Comparison of ENCODE assay signal across 1 cellular context in the genomic region with DNA sequence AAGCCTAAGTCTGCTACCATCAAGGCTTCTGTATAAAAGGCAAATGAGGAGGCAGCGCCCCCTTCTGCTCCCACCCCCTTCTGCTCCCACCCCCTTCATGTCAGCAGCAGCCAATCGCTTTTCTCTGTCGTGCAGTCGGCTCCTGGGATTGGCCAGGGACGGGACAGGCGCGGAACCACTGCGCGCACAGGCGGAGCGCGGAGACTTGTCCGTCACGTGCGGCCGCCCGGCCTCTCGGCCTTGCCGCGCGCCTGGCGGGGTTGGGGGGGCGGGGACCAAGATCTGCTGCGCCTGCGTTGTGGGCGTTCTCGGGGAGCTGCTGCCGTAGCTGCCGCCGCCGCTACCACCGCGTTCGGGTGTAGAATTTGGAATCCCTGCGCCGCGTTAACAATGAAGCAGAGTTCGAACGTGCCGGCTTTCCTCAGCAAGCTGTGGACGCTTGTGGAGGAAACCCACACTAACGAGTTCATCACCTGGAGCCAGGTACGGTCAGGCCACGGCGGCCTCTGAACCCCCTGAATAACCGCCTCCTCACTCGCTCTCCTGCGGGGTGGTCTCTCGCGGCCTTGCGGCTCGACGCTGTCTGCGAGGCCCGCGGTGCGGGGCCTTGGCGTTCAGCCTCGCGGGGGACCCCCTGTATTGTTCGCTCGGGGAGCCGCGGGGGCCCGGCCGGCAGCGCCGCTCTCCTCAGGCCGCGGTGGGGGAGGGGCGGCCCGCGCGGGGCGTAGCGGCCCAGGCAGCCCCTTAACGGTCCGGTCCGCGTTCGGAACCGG.
A peak's percentile ranks its signal among the peaks of the same experiment; 100 is the strongest.
TF ChIP-seq lines count a peak whose summit lies in the region.

A gene with protein sequence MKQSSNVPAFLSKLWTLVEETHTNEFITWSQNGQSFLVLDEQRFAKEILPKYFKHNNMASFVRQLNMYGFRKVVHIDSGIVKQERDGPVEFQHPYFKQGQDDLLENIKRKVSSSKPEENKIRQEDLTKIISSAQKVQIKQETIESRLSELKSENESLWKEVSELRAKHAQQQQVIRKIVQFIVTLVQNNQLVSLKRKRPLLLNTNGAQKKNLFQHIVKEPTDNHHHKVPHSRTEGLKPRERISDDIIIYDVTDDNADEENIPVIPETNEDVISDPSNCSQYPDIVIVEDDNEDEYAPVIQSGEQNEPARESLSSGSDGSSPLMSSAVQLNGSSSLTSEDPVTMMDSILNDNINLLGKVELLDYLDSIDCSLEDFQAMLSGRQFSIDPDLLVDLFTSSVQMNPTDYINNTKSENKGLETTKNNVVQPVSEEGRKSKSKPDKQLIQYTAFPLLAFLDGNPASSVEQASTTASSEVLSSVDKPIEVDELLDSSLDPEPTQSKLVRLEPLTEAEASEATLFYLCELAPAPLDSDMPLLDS (plus strand): TSS at position 305 of the 773 bp plus-strand sequence. CDS start 86 bp downstream, at position 391.

TF ChIP-seq in HepG2, 621 proteins besides CTCF, POLR2A, EP300 and RAD21 (continued from another document and continues in another):
- TF ChIP-seq, protein P1, sequence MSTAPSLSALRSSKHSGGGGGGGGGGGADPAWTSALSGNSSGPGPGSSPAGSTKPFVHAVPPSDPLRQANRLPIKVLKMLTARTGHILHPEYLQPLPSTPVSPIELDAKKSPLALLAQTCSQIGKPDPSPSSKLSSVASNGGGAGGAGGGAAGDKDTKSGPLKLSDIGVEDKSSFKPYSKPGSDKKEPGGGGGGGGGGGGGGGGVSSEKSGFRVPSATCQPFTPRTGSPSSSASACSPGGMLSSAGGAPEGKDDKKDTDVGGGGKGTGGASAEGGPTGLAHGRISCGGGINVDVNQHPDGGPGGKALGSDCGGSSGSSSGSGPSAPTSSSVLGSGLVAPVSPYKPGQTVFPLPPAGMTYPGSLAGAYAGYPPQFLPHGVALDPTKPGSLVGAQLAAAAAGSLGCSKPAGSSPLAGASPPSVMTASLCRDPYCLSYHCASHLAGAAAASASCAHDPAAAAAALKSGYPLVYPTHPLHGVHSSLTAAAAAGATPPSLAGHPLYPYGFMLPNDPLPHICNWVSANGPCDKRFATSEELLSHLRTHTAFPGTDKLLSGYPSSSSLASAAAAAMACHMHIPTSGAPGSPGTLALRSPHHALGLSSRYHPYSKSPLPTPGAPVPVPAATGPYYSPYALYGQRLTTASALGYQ (CRISPR knock-in tag; IDR thresholded peaks at IDR 0.05), result peak; percentile 68; the same call in 1 of the 2 replicates
- TF ChIP-seq RFXAP (CRISPR knock-in tag; IDR thresholded peaks at IDR 0.05; ENCODE audit: borderline replicate concordance), result peak; percentile 79
- peak; percentile 49; the same call in 1 of the 2 replicates for TF ChIP-seq DNMT1 (CRISPR knock-in tag; IDR thresholded peaks at IDR 0.05)
- TF ChIP-seq TBX3 (IDR thresholded peaks at IDR 0.05; ENCODE audit: borderline replicate concordance), result no peak
- no peak for TF ChIP-seq ZNF234 (CRISPR knock-in tag; conservative IDR thresholded peaks at IDR 0.05)
- TF ChIP-seq, protein P2, sequence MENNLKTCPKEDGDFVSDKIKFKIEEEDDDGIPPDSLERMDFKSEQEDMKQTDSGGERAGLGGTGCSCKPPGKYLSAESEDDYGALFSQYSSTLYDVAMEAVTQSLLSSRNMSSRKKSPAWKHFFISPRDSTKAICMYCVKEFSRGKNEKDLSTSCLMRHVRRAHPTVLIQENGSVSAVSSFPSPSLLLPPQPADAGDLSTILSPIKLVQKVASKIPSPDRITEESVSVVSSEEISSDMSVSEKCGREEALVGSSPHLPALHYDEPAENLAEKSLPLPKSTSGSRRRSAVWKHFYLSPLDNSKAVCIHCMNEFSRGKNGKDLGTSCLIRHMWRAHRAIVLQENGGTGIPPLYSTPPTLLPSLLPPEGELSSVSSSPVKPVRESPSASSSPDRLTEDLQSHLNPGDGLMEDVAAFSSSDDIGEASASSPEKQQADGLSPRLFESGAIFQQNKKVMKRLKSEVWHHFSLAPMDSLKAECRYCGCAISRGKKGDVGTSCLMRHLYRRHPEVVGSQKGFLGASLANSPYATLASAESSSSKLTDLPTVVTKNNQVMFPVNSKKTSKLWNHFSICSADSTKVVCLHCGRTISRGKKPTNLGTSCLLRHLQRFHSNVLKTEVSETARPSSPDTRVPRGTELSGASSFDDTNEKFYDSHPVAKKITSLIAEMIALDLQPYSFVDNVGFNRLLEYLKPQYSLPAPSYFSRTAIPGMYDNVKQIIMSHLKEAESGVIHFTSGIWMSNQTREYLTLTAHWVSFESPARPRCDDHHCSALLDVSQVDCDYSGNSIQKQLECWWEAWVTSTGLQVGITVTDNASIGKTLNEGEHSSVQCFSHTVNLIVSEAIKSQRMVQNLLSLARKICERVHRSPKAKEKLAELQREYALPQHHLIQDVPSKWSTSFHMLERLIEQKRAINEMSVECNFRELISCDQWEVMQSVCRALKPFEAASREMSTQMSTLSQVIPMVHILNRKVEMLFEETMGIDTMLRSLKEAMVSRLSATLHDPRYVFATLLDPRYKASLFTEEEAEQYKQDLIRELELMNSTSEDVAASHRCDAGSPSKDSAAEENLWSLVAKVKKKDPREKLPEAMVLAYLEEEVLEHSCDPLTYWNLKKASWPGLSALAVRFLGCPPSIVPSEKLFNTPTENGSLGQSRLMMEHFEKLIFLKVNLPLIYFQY (CRISPR knock-in tag; IDR thresholded peaks at IDR 0.05; ENCODE audit: borderline replicate concordance), result peak; percentile 92; the same call in 1 of the 2 replicates
- no peak for TF ChIP-seq SETDB1 (CRISPR knock-in tag; IDR thresholded peaks at IDR 0.05; ENCODE audit: borderline replicate concordance)
- TF ChIP-seq, protein P3, sequence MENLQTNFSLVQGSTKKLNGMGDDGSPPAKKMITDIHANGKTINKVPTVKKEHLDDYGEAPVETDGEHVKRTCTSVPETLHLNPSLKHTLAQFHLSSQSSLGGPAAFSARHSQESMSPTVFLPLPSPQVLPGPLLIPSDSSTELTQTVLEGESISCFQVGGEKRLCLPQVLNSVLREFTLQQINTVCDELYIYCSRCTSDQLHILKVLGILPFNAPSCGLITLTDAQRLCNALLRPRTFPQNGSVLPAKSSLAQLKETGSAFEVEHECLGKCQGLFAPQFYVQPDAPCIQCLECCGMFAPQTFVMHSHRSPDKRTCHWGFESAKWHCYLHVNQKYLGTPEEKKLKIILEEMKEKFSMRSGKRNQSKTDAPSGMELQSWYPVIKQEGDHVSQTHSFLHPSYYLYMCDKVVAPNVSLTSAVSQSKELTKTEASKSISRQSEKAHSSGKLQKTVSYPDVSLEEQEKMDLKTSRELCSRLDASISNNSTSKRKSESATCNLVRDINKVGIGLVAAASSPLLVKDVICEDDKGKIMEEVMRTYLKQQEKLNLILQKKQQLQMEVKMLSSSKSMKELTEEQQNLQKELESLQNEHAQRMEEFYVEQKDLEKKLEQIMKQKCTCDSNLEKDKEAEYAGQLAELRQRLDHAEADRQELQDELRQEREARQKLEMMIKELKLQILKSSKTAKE (CRISPR knock-in tag; IDR thresholded peaks at IDR 0.05; ENCODE audit: borderline replicate concordance), result no peak
- TF ChIP-seq ZBTB20 (CRISPR knock-in tag; IDR thresholded peaks at IDR 0.05; ENCODE audit: borderline replicate concordance, low read depth), result peak; percentile 67; the same call in 1 of the 2 replicates
- no peak for TF ChIP-seq ZNF180 (CRISPR knock-in tag; IDR thresholded peaks at IDR 0.05; ENCODE audit: borderline replicate concordance, low read depth)
- TF ChIP-seq, protein P4, sequence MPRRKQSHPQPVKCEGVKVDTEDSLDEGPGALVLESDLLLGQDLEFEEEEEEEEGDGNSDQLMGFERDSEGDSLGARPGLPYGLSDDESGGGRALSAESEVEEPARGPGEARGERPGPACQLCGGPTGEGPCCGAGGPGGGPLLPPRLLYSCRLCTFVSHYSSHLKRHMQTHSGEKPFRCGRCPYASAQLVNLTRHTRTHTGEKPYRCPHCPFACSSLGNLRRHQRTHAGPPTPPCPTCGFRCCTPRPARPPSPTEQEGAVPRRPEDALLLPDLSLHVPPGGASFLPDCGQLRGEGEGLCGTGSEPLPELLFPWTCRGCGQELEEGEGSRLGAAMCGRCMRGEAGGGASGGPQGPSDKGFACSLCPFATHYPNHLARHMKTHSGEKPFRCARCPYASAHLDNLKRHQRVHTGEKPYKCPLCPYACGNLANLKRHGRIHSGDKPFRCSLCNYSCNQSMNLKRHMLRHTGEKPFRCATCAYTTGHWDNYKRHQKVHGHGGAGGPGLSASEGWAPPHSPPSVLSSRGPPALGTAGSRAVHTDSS (CRISPR knock-in tag; conservative IDR thresholded peaks at IDR 0.05), result 0 out of 2 replicates have a peak, but pooled peaks have one; percentile 60
- peak; percentile 58; the same call in 1 of the 2 replicates for TF ChIP-seq HOXD1 (CRISPR knock-in tag; IDR thresholded peaks at IDR 0.05)
- no peak for TF ChIP-seq RBM39 (IDR thresholded peaks at IDR 0.05; ENCODE audit: low read depth, low read length, poor library complexity, severe bottlenecking)
- TF ChIP-seq, protein P5, sequence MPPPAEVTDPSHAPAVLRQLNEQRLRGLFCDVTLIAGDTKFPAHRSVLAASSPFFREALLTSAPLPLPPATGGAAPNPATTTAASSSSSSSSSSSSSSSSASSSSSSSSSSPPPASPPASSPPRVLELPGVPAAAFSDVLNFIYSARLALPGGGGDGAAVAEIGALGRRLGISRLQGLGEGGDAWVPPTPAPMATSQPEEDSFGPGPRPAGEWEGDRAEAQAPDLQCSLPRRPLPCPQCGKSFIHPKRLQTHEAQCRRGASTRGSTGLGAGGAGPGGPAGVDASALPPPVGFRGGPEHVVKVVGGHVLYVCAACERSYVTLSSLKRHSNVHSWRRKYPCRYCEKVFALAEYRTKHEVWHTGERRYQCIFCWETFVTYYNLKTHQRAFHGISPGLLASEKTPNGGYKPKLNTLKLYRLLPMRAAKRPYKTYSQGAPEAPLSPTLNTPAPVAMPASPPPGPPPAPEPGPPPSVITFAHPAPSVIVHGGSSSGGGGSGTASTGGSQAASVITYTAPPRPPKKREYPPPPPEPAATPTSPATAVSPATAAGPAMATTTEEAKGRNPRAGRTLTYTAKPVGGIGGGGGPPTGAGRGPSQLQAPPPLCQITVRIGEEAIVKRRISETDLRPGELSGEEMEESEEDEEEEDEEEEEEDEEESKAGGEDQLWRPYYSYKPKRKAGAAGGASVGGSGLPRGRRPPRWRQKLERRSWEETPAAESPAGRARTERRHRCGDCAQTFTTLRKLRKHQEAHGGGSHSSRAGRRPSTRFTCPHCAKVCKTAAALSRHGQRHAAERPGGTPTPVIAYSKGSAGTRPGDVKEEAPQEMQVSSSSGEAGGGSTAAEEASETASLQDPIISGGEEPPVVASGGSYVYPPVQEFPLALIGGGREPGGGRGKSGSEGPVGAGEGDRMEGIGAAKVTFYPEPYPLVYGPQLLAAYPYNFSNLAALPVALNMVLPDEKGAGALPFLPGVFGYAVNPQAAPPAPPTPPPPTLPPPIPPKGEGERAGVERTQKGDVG (CRISPR knock-in tag; IDR thresholded peaks at IDR 0.05; ENCODE audit: borderline replicate concordance), result peak; percentile 82; the same call in 1 of the 2 replicates
- TF ChIP-seq, protein P6, sequence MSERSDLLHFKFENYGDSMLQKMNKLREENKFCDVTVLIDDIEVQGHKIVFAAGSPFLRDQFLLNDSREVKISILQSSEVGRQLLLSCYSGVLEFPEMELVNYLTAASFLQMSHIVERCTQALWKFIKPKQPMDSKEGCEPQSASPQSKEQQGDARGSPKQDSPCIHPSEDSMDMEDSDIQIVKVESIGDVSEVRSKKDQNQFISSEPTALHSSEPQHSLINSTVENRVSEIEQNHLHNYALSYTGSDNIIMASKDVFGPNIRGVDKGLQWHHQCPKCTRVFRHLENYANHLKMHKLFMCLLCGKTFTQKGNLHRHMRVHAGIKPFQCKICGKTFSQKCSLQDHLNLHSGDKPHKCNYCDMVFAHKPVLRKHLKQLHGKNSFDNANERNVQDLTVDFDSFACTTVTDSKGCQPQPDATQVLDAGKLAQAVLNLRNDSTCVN (CRISPR knock-in tag; IDR thresholded peaks at IDR 0.05; ENCODE audit: borderline replicate concordance), result peak; percentile 78; the same call in 1 of the 2 replicates
- TF ChIP-seq CREM (IDR thresholded peaks at IDR 0.05), result no peak; the same call in 1 of the 2 replicates
- TF ChIP-seq CREM (CRISPR knock-in tag; IDR thresholded peaks at IDR 0.05), result no peak
- no peak for TF ChIP-seq PLRG1 (conservative IDR thresholded peaks at IDR 0.05)
- TF ChIP-seq ZNF253 (CRISPR knock-in tag; IDR thresholded peaks at IDR 0.05; ENCODE audit: borderline replicate concordance), result peak; percentile 75; the same call in 1 of the 2 replicates
- TF ChIP-seq NR2F2 (IDR thresholded peaks at IDR 0.05; ENCODE audit: borderline replicate concordance, low read depth), result no peak
- TF ChIP-seq, protein P7, sequence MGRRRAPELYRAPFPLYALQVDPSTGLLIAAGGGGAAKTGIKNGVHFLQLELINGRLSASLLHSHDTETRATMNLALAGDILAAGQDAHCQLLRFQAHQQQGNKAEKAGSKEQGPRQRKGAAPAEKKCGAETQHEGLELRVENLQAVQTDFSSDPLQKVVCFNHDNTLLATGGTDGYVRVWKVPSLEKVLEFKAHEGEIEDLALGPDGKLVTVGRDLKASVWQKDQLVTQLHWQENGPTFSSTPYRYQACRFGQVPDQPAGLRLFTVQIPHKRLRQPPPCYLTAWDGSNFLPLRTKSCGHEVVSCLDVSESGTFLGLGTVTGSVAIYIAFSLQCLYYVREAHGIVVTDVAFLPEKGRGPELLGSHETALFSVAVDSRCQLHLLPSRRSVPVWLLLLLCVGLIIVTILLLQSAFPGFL (CRISPR knock-in tag; IDR thresholded peaks at IDR 0.05), result 0 out of 2 replicates have a peak, but pooled peaks have one; percentile 72
- TF ChIP-seq, protein P8, sequence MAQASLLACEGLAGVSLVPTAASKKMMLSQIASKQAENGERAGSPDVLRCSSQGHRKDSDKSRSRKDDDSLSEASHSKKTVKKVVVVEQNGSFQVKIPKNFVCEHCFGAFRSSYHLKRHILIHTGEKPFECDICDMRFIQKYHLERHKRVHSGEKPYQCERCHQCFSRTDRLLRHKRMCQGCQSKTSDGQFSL (CRISPR knock-in tag; IDR thresholded peaks at IDR 0.05), result peak; percentile 87
- TF ChIP-seq MEIS1 (CRISPR knock-in tag; IDR thresholded peaks at IDR 0.05; ENCODE audit: borderline replicate concordance), result no peak
- no peak for TF ChIP-seq ZNF138 (CRISPR knock-in tag; IDR thresholded peaks at IDR 0.05; ENCODE audit: low read depth)
- TF ChIP-seq HNRNPK (IDR thresholded peaks at IDR 0.05; ENCODE audit: low read depth, low read length, poor library complexity, severe bottlenecking), result no peak
- TF ChIP-seq, protein P9, sequence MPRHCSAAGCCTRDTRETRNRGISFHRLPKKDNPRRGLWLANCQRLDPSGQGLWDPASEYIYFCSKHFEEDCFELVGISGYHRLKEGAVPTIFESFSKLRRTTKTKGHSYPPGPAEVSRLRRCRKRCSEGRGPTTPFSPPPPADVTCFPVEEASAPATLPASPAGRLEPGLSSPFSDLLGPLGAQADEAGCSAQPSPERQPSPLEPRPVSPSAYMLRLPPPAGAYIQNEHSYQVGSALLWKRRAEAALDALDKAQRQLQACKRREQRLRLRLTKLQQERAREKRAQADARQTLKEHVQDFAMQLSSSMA (CRISPR knock-in tag; IDR thresholded peaks at IDR 0.05), result peak; percentile 93
- TF ChIP-seq, protein P10, sequence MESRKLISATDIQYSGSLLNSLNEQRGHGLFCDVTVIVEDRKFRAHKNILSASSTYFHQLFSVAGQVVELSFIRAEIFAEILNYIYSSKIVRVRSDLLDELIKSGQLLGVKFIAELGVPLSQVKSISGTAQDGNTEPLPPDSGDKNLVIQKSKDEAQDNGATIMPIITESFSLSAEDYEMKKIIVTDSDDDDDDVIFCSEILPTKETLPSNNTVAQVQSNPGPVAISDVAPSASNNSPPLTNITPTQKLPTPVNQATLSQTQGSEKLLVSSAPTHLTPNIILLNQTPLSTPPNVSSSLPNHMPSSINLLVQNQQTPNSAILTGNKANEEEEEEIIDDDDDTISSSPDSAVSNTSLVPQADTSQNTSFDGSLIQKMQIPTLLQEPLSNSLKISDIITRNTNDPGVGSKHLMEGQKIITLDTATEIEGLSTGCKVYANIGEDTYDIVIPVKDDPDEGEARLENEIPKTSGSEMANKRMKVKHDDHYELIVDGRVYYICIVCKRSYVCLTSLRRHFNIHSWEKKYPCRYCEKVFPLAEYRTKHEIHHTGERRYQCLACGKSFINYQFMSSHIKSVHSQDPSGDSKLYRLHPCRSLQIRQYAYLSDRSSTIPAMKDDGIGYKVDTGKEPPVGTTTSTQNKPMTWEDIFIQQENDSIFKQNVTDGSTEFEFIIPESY (CRISPR knock-in tag; IDR thresholded peaks at IDR 0.05), result no peak
- no peak for TF ChIP-seq SSRP1 (CRISPR knock-in tag; IDR thresholded peaks at IDR 0.05)
- TF ChIP-seq ZNF670 (CRISPR knock-in tag; IDR thresholded peaks at IDR 0.05; ENCODE audit: borderline replicate concordance), result peak; percentile 70; the same call in 1 of the 2 replicates
